Comparison of ENCODE assay signal across 18 cellular contexts in the genomic region with DNA sequence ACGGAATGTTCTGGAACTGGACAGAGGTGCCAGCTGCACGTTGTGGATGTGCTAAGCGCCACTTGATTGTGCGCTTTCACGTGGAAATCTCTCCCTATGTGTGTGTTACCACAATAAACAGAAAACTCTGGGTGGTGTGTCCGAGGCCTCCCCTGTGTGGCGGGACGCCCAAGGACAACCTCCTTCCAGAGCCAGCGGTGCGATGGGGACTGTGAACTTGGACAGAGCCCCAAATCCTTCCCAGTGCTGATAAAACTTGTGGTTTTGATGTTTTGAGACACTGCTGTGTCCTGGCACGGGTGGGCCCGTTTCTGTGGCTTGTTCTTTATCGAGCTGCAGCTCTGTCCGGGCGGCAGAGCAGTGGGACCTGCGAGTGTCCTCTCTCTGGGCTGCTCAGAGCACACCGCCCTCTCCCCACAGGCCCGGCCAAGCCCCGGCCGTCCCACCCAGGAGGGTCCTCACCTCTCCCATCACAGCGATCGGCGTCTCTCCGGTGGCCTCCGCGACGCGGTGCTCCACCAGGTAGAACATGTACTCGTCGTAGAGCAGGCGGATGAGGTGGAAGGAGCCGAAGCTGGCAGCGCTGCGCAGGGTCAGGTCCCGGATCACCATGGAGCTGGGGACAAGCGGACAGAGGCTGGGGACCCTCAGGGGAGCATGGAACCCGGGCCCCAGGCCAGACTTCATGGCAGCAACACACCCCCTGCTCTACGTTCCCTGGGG. TPM values are rescaled to one million over a fixed set of nuclear protein-coding genes. Genes with fewer than 3 reads are reported as not detected.
A peak's percentile ranks its signal among the peaks of the same experiment; 100 is the strongest.
DNase-seq lines count a peak whose midpoint lies in the region; ATAC-seq and TF ChIP-seq lines count a peak whose summit lies in the region.
"Had no signal": no experiment of that assay in that cellular context is flagged by ENCODE, and none has a peak within 500 bp of the region (broad histone marks: within the 10 kb centered on the region; RNA-seq: fewer than 3 reads in every experiment).

No MANE protein-coding gene starts in this region.

- no peaks in the 10 kb centered on the region for H3K9me3 ChIP-seq in breast epithelium
- H3K9me3 ChIP-seq: Caco-2 had no signal

- no peak for TF ChIP-seq CTCF in nephron progenitor cell (IDR thresholded peaks at IDR 0.05)
- no peak for TF ChIP-seq CTCF in breast epithelium (IDR thresholded peaks at IDR 0.05)

- H3K4me1 ChIP-seq in breast epithelium: peaks cover 0 to 6% of the 10 kb centered on the region in 2 donors

- H3K27me3 Mint-ChIP-seq in nephron progenitor cell (ENCODE audit: low read depth, poor library complexity): peaks cover 4% of the 10 kb centered on the region
- H3K27me3 Mint-ChIP-seq in stimulated activated memory B cell treated with anti-CD40 and anti-IgM and Interleukin-4, amounts not matched to agents 10 μg/mL and 1 μg/mL and 100 μg/mL, for 72 hours: no peaks in the 10 kb centered on the region
- H3K27me3 Mint-ChIP-seq: B cell; CD4-positive, alpha-beta T cell; IgD-negative memory B cell had no signal

- DNase-seq in Right ventricle myocardium inferior (ENCODE audit: missing footprints) (peak; percentile 57), left cardiac atrium (no peak), nephron progenitor cell (no peak), Ammon's horn (ENCODE audit: low spot score) (no peak), cerebellum (ENCODE audit: low spot score) (no peak), breast epithelium (ENCODE audit: low spot score in 2 of 2) (no peak)
- DNase-seq: 8988T; Caco-2; CD4-positive, alpha-beta T cell; DMS79; GDM1; HFFc6 had no signal

- H3K36me3 ChIP-seq in breast epithelium: no peaks in the 10 kb centered on the region

- peak overlapping the region; percentile 71 for H3K27ac Mint-ChIP-seq in nephron progenitor cell
- no peak overlapping the region for H3K27ac Mint-ChIP-seq in stimulated activated memory B cell treated with anti-CD40 and anti-IgM and Interleukin-4, amounts not matched to agents 10 μg/mL and 1 μg/mL and 100 μg/mL, for 72 hours
- H3K27ac Mint-ChIP-seq: B cell; CD4-positive, alpha-beta T cell; GM23338; HFFc6; IgD-negative memory B cell had no signal

- no peak overlapping the region for H3K4me3 ChIP-seq in breast epithelium
- H3K4me3 ChIP-seq: GM23338 had no signal

- no peak for ATAC-seq in Right ventricle myocardium inferior
- no peak for ATAC-seq in left cardiac atrium
- peak; percentile 25 for ATAC-seq in stimulated activated memory B cell treated with anti-CD40 and anti-IgM and Interleukin-4, amounts not matched to agents 10 μg/mL and 1 μg/mL and 100 μg/mL, for 72 hours
- ATAC-seq: HCT116 had no signal

- intact Hi-C loops in Right ventricle myocardium inferior (cut with DNase I): no loop called here
- intact Hi-C loops in left cardiac atrium (cut with DNase I): no loop called here
- intact Hi-C loops in breast epithelium (cut with DNase I; ENCODE audit: low total_unique reads): no loop called here

- no peak overlapping the region for H3K4me3 Mint-ChIP-seq in nephron progenitor cell
- H3K4me3 Mint-ChIP-seq in stimulated activated memory B cell treated with anti-CD40 and anti-IgM and Interleukin-4, amounts not matched to agents 10 μg/mL and 1 μg/mL and 100 μg/mL, for 72 hours: no peak overlapping the region
- H3K4me3 Mint-ChIP-seq: B cell; CD4-positive, alpha-beta T cell; GM23338; HFFc6 had no signal

- H3K36me3 Mint-ChIP-seq in nephron progenitor cell (ENCODE audit: low read depth): peaks cover 21% of the 10 kb centered on the region
- peaks cover 6% of the 10 kb centered on the region for H3K36me3 Mint-ChIP-seq in stimulated activated memory B cell treated with anti-CD40 and anti-IgM and Interleukin-4, amounts not matched to agents 10 μg/mL and 1 μg/mL and 100 μg/mL, for 72 hours
- H3K36me3 Mint-ChIP-seq: IgD-negative memory B cell had no signal

- peaks cover 15% of the 10 kb centered on the region for H3K9me3 Mint-ChIP-seq in nephron progenitor cell
- H3K9me3 Mint-ChIP-seq in stimulated activated memory B cell treated with anti-CD40 and anti-IgM and Interleukin-4, amounts not matched to agents 10 μg/mL and 1 μg/mL and 100 μg/mL, for 72 hours: peaks cover 4% of the 10 kb centered on the region
- H3K9me3 Mint-ChIP-seq: CD4-positive, alpha-beta T cell; HFFc6 had no signal

- H3K27ac ChIP-seq in breast epithelium: no peak overlapping the region
- H3K27ac ChIP-seq: C4-2B had no signal

- H3K4me1 Mint-ChIP-seq in nephron progenitor cell: peaks cover 17% of the 10 kb centered on the region
- H3K4me1 Mint-ChIP-seq in stimulated activated memory B cell treated with anti-CD40 and anti-IgM and Interleukin-4, amounts not matched to agents 10 μg/mL and 1 μg/mL and 100 μg/mL, for 72 hours: peaks cover 6% of the 10 kb centered on the region
- H3K4me1 Mint-ChIP-seq: GM23338, IgD-negative memory B cell had no signal

- no peak for TF ChIP-seq POLR2A in breast epithelium (IDR thresholded peaks at IDR 0.05)

- H3K27me3 ChIP-seq in breast epithelium: no peaks in the 10 kb centered on the region

RNA-seq across cellular contexts. Expression of gene RANBP3, which starts 18.8 kb away (rescaled TPM):
- total RNA-seq in Right ventricle myocardium inferior: 65.6 TPM
- 10 to 100 TPM; 44.7 to 52.7 TPM for total RNA-seq in left cardiac atrium
- 38.9 TPM for total RNA-seq in cerebellum
- total RNA-seq in breast epithelium: 10 to 100 TPM; 54.4 to 66.2 (median 64.9) TPM
